27 cellular contexts compared by ENCODE assay signal in genomic region chr6:32484614-32484998, GRCh38. TPM values are rescaled to one million over a fixed set of nuclear protein-coding genes. Genes with fewer than 3 reads are reported as not detected.
DNase-seq lines count a peak whose midpoint lies in the region; ATAC-seq, FAIRE-seq and TF ChIP-seq lines count a peak whose summit lies in the region.
"Had no signal": no experiment of that assay in that cellular context is flagged by ENCODE, and none has a peak within 500 bp of the region (broad histone marks: within the 10 kb centered on the region; RNA-seq: fewer than 3 reads in every experiment).

No MANE protein-coding gene starts in this region.

- intact Hi-C loops in Right ventricle myocardium inferior (cut with DNase I), result no loop called here
- intact Hi-C loops in left ventricle myocardium inferior (cut with micrococcal nuclease), result no loop called here
- intact Hi-C loops in upper lobe of right lung (cut with DNase I), result no loop called here
- intact Hi-C loops in colonic mucosa (cut with DNase I), result no loop called here
- intact Hi-C loops in activated T-helper 2 cell treated with anti-CD3 and anti-CD28 coated beads, Interferon-gamma antibody, Interleukin-2, Interleukin-4, amounts not matched to agents 10 μg/mL and 5 μg/mL and 100 μg/mL, durations not matched to agents 14 hours and 24 hours and 36 hours (cut with micrococcal nuclease), result no loop called here

- no peaks in the 10 kb centered on the region for H3K79me2 ChIP-seq in neural progenitor cell (ENCODE audit: low read depth)

- H3K4me3 ChIP-seq in left ventricle myocardium inferior (no peak overlapping the region), bronchial epithelial cell (ENCODE audit: low read depth, low read length) (no peak overlapping the region), neural progenitor cell (no peak overlapping the region), upper lobe of right lung (no peak overlapping the region), colonic mucosa (no peak overlapping the region)
- H3K4me3 ChIP-seq: MG63, SJCRH30 had no signal

- no peaks in the 10 kb centered on the region for H4K20me1 ChIP-seq in neural progenitor cell (ENCODE audit: low read depth)

- no peak overlapping the region for H2AFZ ChIP-seq in neural progenitor cell (replicated peaks)

- H3K9me3 ChIP-seq in left ventricle myocardium inferior (replicated peaks), result no peaks in the 10 kb centered on the region
- no peaks in the 10 kb centered on the region for H3K9me3 ChIP-seq in neural progenitor cell (ENCODE audit: low read depth)
- no peaks in the 10 kb centered on the region for H3K9me3 ChIP-seq in upper lobe of right lung
- no peaks in the 10 kb centered on the region for H3K9me3 ChIP-seq in colonic mucosa
- H3K9me3 ChIP-seq: MG63, SJCRH30 had no signal

- no peaks in the 10 kb centered on the region for H3K4me1 Mint-ChIP-seq in neural progenitor cell
- H3K4me1 Mint-ChIP-seq in activated T-helper 2 cell treated with anti-CD3 and anti-CD28 coated beads, Interferon-gamma antibody, Interleukin-2, Interleukin-4, amounts not matched to agents 10 μg/mL and 5 μg/mL and 100 μg/mL, durations not matched to agents 14 hours and 24 hours and 36 hours (ENCODE audit: low read depth), result peaks cover 1% of the 10 kb centered on the region

- H3F3A ChIP-seq in neural progenitor cell (ENCODE audit: low read depth), result no peaks in the 10 kb centered on the region

- TF ChIP-seq CTCF in left ventricle myocardium inferior (IDR thresholded peaks at IDR 0.05; ENCODE audit: borderline replicate concordance) (no peak), bronchial epithelial cell (IDR thresholded peaks at IDR 0.05; ENCODE audit: insufficient read depth, low read length, severe bottlenecking) (no peak), neural progenitor cell (IDR thresholded peaks at IDR 0.05) (no peak), upper lobe of right lung (IDR thresholded peaks at IDR 0.05) (no peak), colonic mucosa (IDR thresholded peaks at IDR 0.05) (no peak)

- H3K27me3 ChIP-seq in left ventricle myocardium inferior (ENCODE audit: low read depth), result no peaks in the 10 kb centered on the region
- no peaks in the 10 kb centered on the region for H3K27me3 ChIP-seq in bronchial epithelial cell (ENCODE audit: control insufficient read depth, insufficient read depth, low read length)
- H3K27me3 ChIP-seq in neural progenitor cell, result no peaks in the 10 kb centered on the region
- H3K27me3 ChIP-seq in upper lobe of right lung, result no peaks in the 10 kb centered on the region
- H3K27me3 ChIP-seq in colonic mucosa, result no peaks in the 10 kb centered on the region
- H3K27me3 ChIP-seq: MG63 had no signal

- H3K27ac Mint-ChIP-seq in neural progenitor cell, result peak overlapping the region; percentile 15
- H3K27ac Mint-ChIP-seq in activated T-helper 2 cell treated with anti-CD3 and anti-CD28 coated beads, Interferon-gamma antibody, Interleukin-2, Interleukin-4, amounts not matched to agents 10 μg/mL and 5 μg/mL and 100 μg/mL, durations not matched to agents 14 hours and 24 hours and 36 hours, result no peak overlapping the region

- no peaks in the 10 kb centered on the region for H3K36me3 ChIP-seq in left ventricle myocardium inferior
- no peaks in the 10 kb centered on the region for H3K36me3 ChIP-seq in bronchial epithelial cell (ENCODE audit: control insufficient read depth, insufficient read depth, low read length)
- no peaks in the 10 kb centered on the region for H3K36me3 ChIP-seq in neural progenitor cell
- no peaks in the 10 kb centered on the region for H3K36me3 ChIP-seq in upper lobe of right lung
- no peaks in the 10 kb centered on the region for H3K36me3 ChIP-seq in colonic mucosa
- H3K36me3 ChIP-seq: MG63, SJCRH30 had no signal

- H3K4me2 ChIP-seq in neural progenitor cell, result no peak overlapping the region

- H3K36me3 Mint-ChIP-seq in neural progenitor cell, result no peaks in the 10 kb centered on the region
- H3K36me3 Mint-ChIP-seq in activated T-helper 2 cell treated with anti-CD3 and anti-CD28 coated beads, Interferon-gamma antibody, Interleukin-2, Interleukin-4, amounts not matched to agents 10 μg/mL and 5 μg/mL and 100 μg/mL, durations not matched to agents 14 hours and 24 hours and 36 hours (ENCODE audit: low read depth), result no peaks in the 10 kb centered on the region

- FAIRE-seq in bronchial epithelial cell (lab: Jason Lieb, UNC), result peak; percentile 50
- FAIRE-seq: HTR-8/SVneo had no signal

- H3K27ac ChIP-seq in left ventricle myocardium inferior (replicated peaks) (no peak overlapping the region), neural progenitor cell (no peak overlapping the region), upper lobe of right lung (no peak overlapping the region), colonic mucosa (no peak overlapping the region)
- H3K27ac ChIP-seq: 22Rv1, SJCRH30 had no signal

- no peak overlapping the region for H3K9ac ChIP-seq in neural progenitor cell
- H3K9ac ChIP-seq in colonic mucosa (ENCODE audit: low read depth in 2 of 2, low read length in 2 of 2), result no peak overlapping the region

- no peaks in the 10 kb centered on the region for H3K9me3 Mint-ChIP-seq in neural progenitor cell
- H3K9me3 Mint-ChIP-seq in activated T-helper 2 cell treated with anti-CD3 and anti-CD28 coated beads, Interferon-gamma antibody, Interleukin-2, Interleukin-4, amounts not matched to agents 10 μg/mL and 5 μg/mL and 100 μg/mL, durations not matched to agents 14 hours and 24 hours and 36 hours, result no peaks in the 10 kb centered on the region

- DNase-seq in Right ventricle myocardium inferior (ENCODE audit: missing footprints) (peak; percentile 21), left ventricle myocardium inferior (no peak), bronchial epithelial cell (ENCODE audit: low read depth) (no peak), neural progenitor cell (ENCODE audit: low spot score) (no peak), upper lobe of right lung (no peak), colonic mucosa (no peak)
- no peak for DNase-seq in activated T-helper 2 cell treated with anti-CD3 and anti-CD28 coated beads, Interferon-gamma antibody, Interleukin-2, Interleukin-4, amounts not matched to agents 10 μg/mL and 5 μg/mL and 100 μg/mL, durations not matched to agents 14 hours and 24 hours and 36 hours (ENCODE audit: low spot score)
- DNase-seq: ACHN, DMS153, DND-41, KBM-7, MG63, NCI-H1105 treated with DMSO at 0.1 percent for 48 hours, NCI-H146, NCI-H1930, NCI-H2107, NCI-H446, NCI-H524 treated with DMSO at 0.1 percent for 48 hours, NCI-H774, PC-3, SJCRH30 had no signal

- H3K4me3 Mint-ChIP-seq in neural progenitor cell, result no peak overlapping the region
- H3K4me3 Mint-ChIP-seq in activated T-helper 2 cell treated with anti-CD3 and anti-CD28 coated beads, Interferon-gamma antibody, Interleukin-2, Interleukin-4, amounts not matched to agents 10 μg/mL and 5 μg/mL and 100 μg/mL, durations not matched to agents 14 hours and 24 hours and 36 hours (ENCODE audit: low read depth), result no peak overlapping the region

- H3K4me1 ChIP-seq in left ventricle myocardium inferior (no peaks in the 10 kb centered on the region), neural progenitor cell (no peaks in the 10 kb centered on the region), upper lobe of right lung (no peaks in the 10 kb centered on the region), colonic mucosa (no peaks in the 10 kb centered on the region)
- H3K4me1 ChIP-seq: SJCRH30 had no signal

- ATAC-seq in Right ventricle myocardium inferior, result no peak
- peak; percentile 9 for ATAC-seq in upper lobe of right lung
- no peak for ATAC-seq in GM21381 (IDR thresholded peaks at IDR 0.05; ENCODE audit: unreplicated experiment)
- ATAC-seq: HCT116, PC-3, SK-N-SH treated with all-trans-retinoic acid at 6 μM for 48 hours had no signal

- no peaks in the 10 kb centered on the region for H3K27me3 Mint-ChIP-seq in neural progenitor cell (ENCODE audit: insufficient read depth, low read depth)
- H3K27me3 Mint-ChIP-seq in activated T-helper 2 cell treated with anti-CD3 and anti-CD28 coated beads, Interferon-gamma antibody, Interleukin-2, Interleukin-4, amounts not matched to agents 10 μg/mL and 5 μg/mL and 100 μg/mL, durations not matched to agents 14 hours and 24 hours and 36 hours (ENCODE audit: low read depth), result peaks cover 30% of the 10 kb centered on the region

RNA-seq across cellular contexts. Expression of gene HLA-DRA, which starts 44.9 kb away (rescaled TPM):
- total RNA-seq in Right ventricle myocardium inferior (99.2 TPM), left ventricle myocardium inferior (87.3 TPM), bronchial epithelial cell (0.13 TPM in 1 of 2 replicates, not detected in the other), neural progenitor cell (ENCODE audit: low replicate concordance) (1.8 and 2.3 TPM in 2 replicates), upper lobe of right lung (1,444 TPM), colonic mucosa (100 to 1,000 TPM in 1 of 2 donors, 10 to 100 TPM in 1; 44.3 to 185 TPM)
- total RNA-seq in activated T-helper 2 cell treated with anti-CD3 and anti-CD28 coated beads, Interferon-gamma antibody, Interleukin-2, Interleukin-4, amounts not matched to agents 10 μg/mL and 5 μg/mL and 100 μg/mL, durations not matched to agents 14 hours and 24 hours and 36 hours, result 20.8 and 23.7 TPM in 2 replicates
- total RNA-seq: PC-3, SJCRH30 had no signal

RNA-seq across cellular contexts. Expression of gene HLA-DRB5, which starts 45.5 kb away (rescaled TPM):
- 21.2 TPM for total RNA-seq in Right ventricle myocardium inferior
- total RNA-seq in left ventricle myocardium inferior, result 14.3 TPM
- not detected in 2 replicates for total RNA-seq in bronchial epithelial cell
- total RNA-seq in neural progenitor cell (ENCODE audit: low replicate concordance), result 2.2 and 3.4 TPM in 2 replicates
- 197 TPM for total RNA-seq in upper lobe of right lung
- 10 to 100 TPM in 1 of 2 donors, 1 to 10 TPM in 1; 4.8 to 26.7 TPM for total RNA-seq in colonic mucosa
- 10.6 and 12.6 TPM in 2 replicates for total RNA-seq in activated T-helper 2 cell treated with anti-CD3 and anti-CD28 coated beads, Interferon-gamma antibody, Interleukin-2, Interleukin-4, amounts not matched to agents 10 μg/mL and 5 μg/mL and 100 μg/mL, durations not matched to agents 14 hours and 24 hours and 36 hours
- total RNA-seq: H4, PC-3, SJCRH30 had no signal
